In the genomic region with DNA sequence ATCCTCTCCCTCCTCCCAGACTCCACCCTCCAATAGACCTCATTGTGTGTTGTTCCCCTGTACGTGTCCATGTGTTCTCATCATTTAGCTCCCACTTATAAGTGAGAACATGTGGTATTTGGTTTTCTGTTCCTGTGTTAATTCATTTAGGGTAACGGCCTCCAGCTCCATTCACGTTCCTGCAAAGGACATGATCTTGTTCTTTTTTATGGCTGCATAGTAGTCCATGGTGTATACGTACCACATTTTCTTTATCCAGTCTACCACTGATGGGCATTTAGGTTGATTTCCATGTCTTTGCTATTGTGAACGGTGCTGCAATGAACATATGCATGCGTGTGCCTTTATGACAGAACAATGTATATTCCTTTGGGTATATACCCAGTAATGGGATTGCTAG, we compare ENCODE assay signal across 1 cellular context. TPM values are rescaled to one million over a fixed set of nuclear protein-coding genes. Genes with fewer than 3 reads are reported as not detected.
"Had no signal": no experiment of that assay in that cellular context is flagged by ENCODE, and none has a peak within 500 bp of the region (broad histone marks: within the 10 kb centered on the region; RNA-seq: fewer than 3 reads in every experiment).

No MANE protein-coding gene starts in this region.

RNA-seq across cellular contexts. Expression of a gene that starts 25.7 kb away (rescaled TPM):
- total RNA-seq: HepG2 had no signal
- polyA plus RNA-seq: HepG2 had no signal
